Comparison of ENCODE assay signal across 10 cellular contexts in genomic region chr16:80231888-80232287, GRCh38.
A peak's percentile ranks its signal among the peaks of the same experiment; 100 is the strongest.
DNase-seq lines count a peak whose midpoint lies in the region; ATAC-seq and TF ChIP-seq lines count a peak whose summit lies in the region.
"Had no signal": no experiment of that assay in that cellular context is flagged by ENCODE, and none has a peak within 500 bp of the region (broad histone marks: within the 10 kb centered on the region; RNA-seq: fewer than 3 reads in every experiment).

No MANE protein-coding gene starts in this region.

- no peaks in the 10 kb centered on the region for H3K4me1 Mint-ChIP-seq in activated T-cell treated with anti-CD3 and anti-CD28 coated beads, Interleukin-2, amount 50 U/mL, for 4 hours (ENCODE audit: low read depth)
- H3K4me1 Mint-ChIP-seq in activated T-cell treated with anti-CD3 and anti-CD28 coated beads, Interleukin-2, amount 50 U/mL, for 24 hours (ENCODE audit: low read depth) = peaks cover 6% of the 10 kb centered on the region
- H3K4me1 Mint-ChIP-seq in activated naive CD8-positive, alpha-beta T cell treated with anti-CD3 and anti-CD28 coated beads, Interleukin-2, amount 50 U/mL, for 24 hours = no peaks in the 10 kb centered on the region
- peaks cover 15% of the 10 kb centered on the region for H3K4me1 Mint-ChIP-seq in stimulated activated memory B cell treated with anti-CD40 and anti-IgM and Interleukin-4, amounts not matched to agents 10 μg/mL and 1 μg/mL and 100 μg/mL, for 72 hours

- no peak for DNase-seq in activated T-cell treated with anti-CD3 and anti-CD28 coated beads, Interleukin-2, amount 50 U/mL, for 4 hours
- DNase-seq in activated T-cell treated with anti-CD3 and anti-CD28 coated beads, Interleukin-2, amount 50 U/mL, for 24 hours = no peak
- DNase-seq in activated naive CD8-positive, alpha-beta T cell treated with anti-CD3 and anti-CD28 coated beads, Interleukin-2, amount 50 U/mL, for 24 hours = peak; percentile 11
- DNase-seq in cerebellar cortex (ENCODE audit: low spot score) = no peak
- DNase-seq in thyroid gland = no peak
- DNase-seq: NCI-H1930 had no signal

- no peak for TF ChIP-seq POLR2A in thyroid gland (IDR thresholded peaks at IDR 0.05)

- H3K27me3 Mint-ChIP-seq in activated T-cell treated with anti-CD3 and anti-CD28 coated beads, Interleukin-2, amount 50 U/mL, for 4 hours (ENCODE audit: low read depth) = no peaks in the 10 kb centered on the region
- peaks cover 3% of the 10 kb centered on the region for H3K27me3 Mint-ChIP-seq in activated T-cell treated with anti-CD3 and anti-CD28 coated beads, Interleukin-2, amount 50 U/mL, for 24 hours
- peaks cover 2% of the 10 kb centered on the region for H3K27me3 Mint-ChIP-seq in activated naive CD8-positive, alpha-beta T cell treated with anti-CD3 and anti-CD28 coated beads, Interleukin-2, amount 50 U/mL, for 24 hours
- H3K27me3 Mint-ChIP-seq in stimulated activated memory B cell treated with anti-CD40 and anti-IgM and Interleukin-4, amounts not matched to agents 10 μg/mL and 1 μg/mL and 100 μg/mL, for 72 hours = no peaks in the 10 kb centered on the region

- H3K36me3 ChIP-seq in thyroid gland = no peaks in the 10 kb centered on the region
- H3K36me3 ChIP-seq: neutrophil had no signal

- H3K36me3 Mint-ChIP-seq in activated T-cell treated with anti-CD3 and anti-CD28 coated beads, Interleukin-2, amount 50 U/mL, for 4 hours (ENCODE audit: insufficient read depth) = no peaks in the 10 kb centered on the region
- H3K36me3 Mint-ChIP-seq in activated T-cell treated with anti-CD3 and anti-CD28 coated beads, Interleukin-2, amount 50 U/mL, for 24 hours (ENCODE audit: low read depth) = no peaks in the 10 kb centered on the region
- no peaks in the 10 kb centered on the region for H3K36me3 Mint-ChIP-seq in activated naive CD8-positive, alpha-beta T cell treated with anti-CD3 and anti-CD28 coated beads, Interleukin-2, amount 50 U/mL, for 24 hours (ENCODE audit: low read depth)
- H3K36me3 Mint-ChIP-seq in stimulated activated memory B cell treated with anti-CD40 and anti-IgM and Interleukin-4, amounts not matched to agents 10 μg/mL and 1 μg/mL and 100 μg/mL, for 72 hours = no peaks in the 10 kb centered on the region

- WGBS in thyroid gland, 2 donors = 60 to 84% methylated on average over 3 of the region's 3 CpGs

- no peak overlapping the region for H3K27ac Mint-ChIP-seq in activated T-cell treated with anti-CD3 and anti-CD28 coated beads, Interleukin-2, amount 50 U/mL, for 24 hours
- peak overlapping the region; percentile 29 for H3K27ac Mint-ChIP-seq in activated naive CD8-positive, alpha-beta T cell treated with anti-CD3 and anti-CD28 coated beads, Interleukin-2, amount 50 U/mL, for 24 hours
- peak overlapping the region; percentile 77 for H3K27ac Mint-ChIP-seq in stimulated activated memory B cell treated with anti-CD40 and anti-IgM and Interleukin-4, amounts not matched to agents 10 μg/mL and 1 μg/mL and 100 μg/mL, for 72 hours

- intact Hi-C loops in thyroid gland (cut with DNase I) = no loop called here

- H3K4me1 ChIP-seq in thyroid gland = no peaks in the 10 kb centered on the region

- no peaks in the 10 kb centered on the region for H3K9me3 ChIP-seq in thyroid gland
- H3K9me3 ChIP-seq: neutrophil had no signal

- H3K4me3 ChIP-seq in thyroid gland (replicated peaks in 1 of 3) = no peak overlapping the region

- no peaks in the 10 kb centered on the region for H3K27me3 ChIP-seq in thyroid gland
- H3K27me3 ChIP-seq: neutrophil had no signal

- ATAC-seq in activated T-cell treated with anti-CD3 and anti-CD28 coated beads, Interleukin-2, amount 50 U/mL, for 4 hours = peak; percentile 46 to 62
- ATAC-seq in HG02870 (IDR thresholded peaks at IDR 0.05; ENCODE audit: unreplicated experiment) (peak; percentile 95), HG03135 (IDR thresholded peaks at IDR 0.05; ENCODE audit: unreplicated experiment) (no peak)
- ATAC-seq in activated naive CD8-positive, alpha-beta T cell treated with anti-CD3 and anti-CD28 coated beads, Interleukin-2, amount 50 U/mL, for 24 hours = peak; percentile 92
- peak; percentile 91 for ATAC-seq in stimulated activated memory B cell treated with anti-CD40 and anti-IgM and Interleukin-4, amounts not matched to agents 10 μg/mL and 1 μg/mL and 100 μg/mL, for 72 hours

- no peak overlapping the region for H3K27ac ChIP-seq in thyroid gland
- H3K27ac ChIP-seq: neutrophil had no signal

- peaks cover 2% of the 10 kb centered on the region for H3K9me3 Mint-ChIP-seq in activated T-cell treated with anti-CD3 and anti-CD28 coated beads, Interleukin-2, amount 50 U/mL, for 4 hours
- peaks cover 1% of the 10 kb centered on the region for H3K9me3 Mint-ChIP-seq in activated T-cell treated with anti-CD3 and anti-CD28 coated beads, Interleukin-2, amount 50 U/mL, for 24 hours
- peaks cover 2% of the 10 kb centered on the region for H3K9me3 Mint-ChIP-seq in activated naive CD8-positive, alpha-beta T cell treated with anti-CD3 and anti-CD28 coated beads, Interleukin-2, amount 50 U/mL, for 24 hours
- peaks cover under 1% of the 10 kb centered on the region for H3K9me3 Mint-ChIP-seq in stimulated activated memory B cell treated with anti-CD40 and anti-IgM and Interleukin-4, amounts not matched to agents 10 μg/mL and 1 μg/mL and 100 μg/mL, for 72 hours

- TF ChIP-seq CTCF in thyroid gland (IDR thresholded peaks at IDR 0.05) = no peak

- H3K4me3 Mint-ChIP-seq in activated T-cell treated with anti-CD3 and anti-CD28 coated beads, Interleukin-2, amount 50 U/mL, for 4 hours = no peak overlapping the region
- no peak overlapping the region for H3K4me3 Mint-ChIP-seq in activated T-cell treated with anti-CD3 and anti-CD28 coated beads, Interleukin-2, amount 50 U/mL, for 24 hours
- no peak overlapping the region for H3K4me3 Mint-ChIP-seq in activated naive CD8-positive, alpha-beta T cell treated with anti-CD3 and anti-CD28 coated beads, Interleukin-2, amount 50 U/mL, for 24 hours
- H3K4me3 Mint-ChIP-seq in stimulated activated memory B cell treated with anti-CD40 and anti-IgM and Interleukin-4, amounts not matched to agents 10 μg/mL and 1 μg/mL and 100 μg/mL, for 72 hours = no peak overlapping the region
